ENCODE assay signal across 23 cellular contexts in the genomic region with DNA sequence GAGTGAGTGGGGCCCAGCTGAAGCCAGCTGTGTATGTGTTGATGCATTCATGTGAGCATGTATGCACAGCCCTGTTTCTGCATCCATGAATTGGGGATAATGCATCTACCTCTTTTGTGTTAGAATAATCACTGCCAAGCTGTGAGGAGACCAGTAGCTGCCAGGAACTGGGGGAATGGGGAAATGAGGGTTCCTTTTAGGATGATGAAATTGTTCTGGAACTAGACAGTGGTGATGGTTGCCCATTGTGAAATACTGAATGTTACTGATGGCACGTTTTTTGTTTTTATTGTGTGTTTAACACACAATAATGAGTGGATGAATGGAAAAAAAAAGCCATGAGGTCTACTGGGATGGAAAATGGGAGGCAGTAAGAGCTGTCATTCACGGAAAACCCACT. TPM values are rescaled to one million over a fixed set of nuclear protein-coding genes. Genes with fewer than 3 reads are reported as not detected.
DNase-seq lines count a peak whose midpoint lies in the region; ATAC-seq and TF ChIP-seq lines count a peak whose summit lies in the region.
"Had no signal": no experiment of that assay in that cellular context is flagged by ENCODE, and none has a peak within 500 bp of the region (broad histone marks: within the 10 kb centered on the region; RNA-seq: fewer than 3 reads in every experiment).

No MANE protein-coding gene starts in this region.

- in situ Hi-C loops in GM13976 (cut with MboI; ENCODE audit: low sequenced_read_pairs, unreplicated experiment): no loop called here

- 36% methylated on average over 2 of the region's 2 CpGs for WGBS in testis, 2 donors

- no peak overlapping the region for H3K27ac ChIP-seq in testis
- H3K27ac ChIP-seq: brain microvascular endothelial cell, colonic mucosa, hepatocyte, parathyroid adenoma, thyroid gland had no signal

- H3K4me3 ChIP-seq in NB4 (ENCODE audit: low read depth, low read length): no peak overlapping the region
- no peak overlapping the region for H3K4me3 ChIP-seq in fibroblast of the aortic adventitia (ENCODE audit: low read depth, low read length)
- H3K4me3 ChIP-seq in testis: no peak overlapping the region
- H3K4me3 ChIP-seq: colonic mucosa, hepatocyte, thyroid gland had no signal

- no peaks in the 10 kb centered on the region for H3K9me3 ChIP-seq in testis
- H3K9me3 ChIP-seq: colonic mucosa, thyroid gland had no signal

- no peaks in the 10 kb centered on the region for H3K4me1 ChIP-seq in testis
- H3K4me1 ChIP-seq: colonic mucosa, parathyroid adenoma, thyroid gland had no signal

- DNase-seq in GF-D8 (lab: John Stamatoyannopoulos, UW) (peak; percentile 57), NB4 (ENCODE audit: low read depth) (peak; percentile 47), fibroblast of the aortic adventitia (ENCODE audit: low read depth) (peak; percentile 61), sciatic nerve (ENCODE audit: low spot score) (no peak), testis (no peak), GM13976 (ENCODE audit: low spot score) (no peak)
- DNase-seq: activated CD4-positive, alpha-beta T cell treated with anti-CD3 and anti-CD28 coated beads, Interleukin-2, amount 10 ng/mL, durations not matched to agents 7 days and 5 days; activated CD8-positive, alpha-beta memory T cell treated with anti-CD3 and anti-CD28 coated beads, Interleukin-2, amount 50 U/mL, for 4 hours; activated naive CD8-positive, alpha-beta T cell treated with anti-CD3 and anti-CD28 coated beads, Interleukin-2, amount 10 ng/mL, durations not matched to agents 7 days and 5 days; brain microvascular endothelial cell; colonic mucosa; DMS79 treated with DMSO at 0.1 percent for 48 hours; H7; NCI-H1417; NCI-H524 treated with DMSO at 0.1 percent for 48 hours; T-helper 1 cell; thyroid gland had no signal

- no peaks in the 10 kb centered on the region for H3K36me3 ChIP-seq in testis (ENCODE audit: low read depth, missing control alignments)
- H3K36me3 ChIP-seq: brain microvascular endothelial cell, colonic mucosa, thyroid gland had no signal

- ATAC-seq in sciatic nerve (peak; percentile 88), GM19035 (IDR thresholded peaks at IDR 0.05; ENCODE audit: unreplicated experiment) (no peak)
- ATAC-seq: natural killer cell treated with Interleukin-12 subunit alpha and Interleukin-12 subunit beta and Interleukin-15 and Interleukin-18, amount 100 ng/mL, for 72 hours; stimulated activated memory B cell treated with anti-CD40 and anti-IgM and Interleukin-4, amounts not matched to agents 10 μg/mL and 1 μg/mL and 100 μg/mL, for 72 hours had no signal

- TF ChIP-seq CTCF in NB4 (IDR thresholded peaks at IDR 0.05; ENCODE audit: low read depth, low read length) (no peak), fibroblast of the aortic adventitia (IDR thresholded peaks at IDR 0.05; ENCODE audit: insufficient read depth, low read length) (no peak), testis (IDR thresholded peaks at IDR 0.05) (no peak), GM13976 (IDR thresholded peaks at IDR 0.05; ENCODE audit: borderline replicate concordance, control extremely low read depth, extremely low read depth, insufficient read depth, missing control alignments) (no peak)

- intact Hi-C loops in sciatic nerve (cut with DNase I): no loop called here
- intact Hi-C loops in testis (cut with DNase I; ENCODE audit: low total_unique reads): no loop called here

- TF ChIP-seq POLR2A in NB4 (IDR thresholded peaks at IDR 0.05; ENCODE audit: extremely low read depth, insufficient read length) (no peak), testis (IDR thresholded peaks at IDR 0.05) (no peak)

- no peaks in the 10 kb centered on the region for H3K27me3 ChIP-seq in testis
- H3K27me3 ChIP-seq: colonic mucosa, hepatocyte, thyroid gland had no signal

RNA-seq across cellular contexts. Expression of gene WNT11, which starts 45.3 kb away (rescaled TPM):
- total RNA-seq in fibroblast of the aortic adventitia (ENCODE audit: low replicate concordance) (1.2 TPM in 1 of 2 replicates, not detected in the other), sciatic nerve (11.6 TPM), testis (1 to 10 TPM; 2.8 to 4.3 TPM)
- 2.7 TPM for polyA plus RNA-seq in testis (ENCODE audit: insufficient read depth, low read depth, low replicate concordance)
- total RNA-seq: activated CD4-positive, alpha-beta T cell treated with anti-CD3 and anti-CD28 coated beads, Interleukin-2, amount 10 ng/mL, durations not matched to agents 7 days and 5 days; HT1080 had no signal

Comparison
In these comparisons a context has a peak if more than half of its experiments do, and no peak if none do; other contexts are left out.
1. DNase-seq: peak in GF-D8 (single experiment), NB4 (single experiment) and fibroblast of the aortic adventitia (single experiment); none in sciatic nerve (single experiment), testis (single experiment) and GM13976 (single experiment).